In genomic region chr12:75564821-75565220, GRCh38 we compare ENCODE assay signal across 23 cellular contexts.
"Had no signal": no experiment of that assay in that cellular context is flagged by ENCODE, and none has a peak within 500 bp of the region (broad histone marks: within the 10 kb centered on the region; RNA-seq: fewer than 3 reads in every experiment).

No MANE protein-coding gene starts in this region.

- H3K36me3 ChIP-seq: adrenal gland, SJSA1 had no signal

- H3K9me3 ChIP-seq: adrenal gland had no signal

- DNase-seq: activated CD4-positive, alpha-beta T cell treated with anti-CD3 and anti-CD28 coated beads for 4 hours; activated CD8-positive, alpha-beta memory T cell treated with anti-CD3 and anti-CD28 coated beads, Interleukin-2, amount 50 U/mL, for 4 hours; activated CD8-positive, alpha-beta T cell treated with anti-CD3 and anti-CD28 coated beads for 36 hours; activated gamma-delta T cell treated with Interleukin-2 at 50 U/mL for 16 hours; activated naive CD4-positive, alpha-beta T cell treated with anti-CD3 and anti-CD28 coated beads, Interleukin-2, amount 10 ng/mL, durations not matched to agents 7 days and 5 days; activated naive CD8-positive, alpha-beta T cell treated with anti-CD3 and anti-CD28 coated beads, Interleukin-2, amount 10 ng/mL, durations not matched to agents 7 days and 5 days; activated T-cell treated with anti-CD3 and anti-CD28 coated beads, Interleukin-2, amount 50 U/mL, for 72 hours; adrenal gland; central memory CD4-positive, alpha-beta T cell; KG1; NCI-H1092; NCI-H1417; NCI-H1930; NCI-H2171; NCI-H2227 treated with DMSO at 0.1 percent for 48 hours; NCI-H446 treated with DMSO at 0.1 percent for 48 hours; NCI-H524 treated with DMSO at 0.1 percent for 48 hours; NCI-H774; RPMI8226 had no signal

- ATAC-seq: activated CD4-positive, CD25-positive, alpha-beta regulatory T cell treated with anti-CD3 and anti-CD28 coated beads, Interleukin-2, amount 50 U/mL, for 24 hours; activated CD8-positive, alpha-beta T cell treated with anti-CD3 and anti-CD28 coated beads for 36 hours; activated T-cell treated with anti-CD3 and anti-CD28 coated beads, Interleukin-2, amount 50 U/mL, for 72 hours; Right ventricle myocardium inferior; SK-N-SH treated with all-trans-retinoic acid at 6 μM for 48 hours had no signal

- H3K4me3 ChIP-seq: adrenal gland, SJSA1 had no signal

- H3K4me1 ChIP-seq: adrenal gland had no signal

- H3K27ac ChIP-seq: adrenal gland, SJSA1 had no signal

- H3K27me3 ChIP-seq: adrenal gland, SJSA1 had no signal
